In genomic region chr10:33735463-33735862, GRCh38 we compare ENCODE assay signal across 19 cellular contexts.
DNase-seq lines count a peak whose midpoint lies in the region; ATAC-seq, FAIRE-seq and TF ChIP-seq lines count a peak whose summit lies in the region.
"Had no signal": no experiment of that assay in that cellular context is flagged by ENCODE, and none has a peak within 500 bp of the region (broad histone marks: within the 10 kb centered on the region; RNA-seq: fewer than 3 reads in every experiment).

No MANE protein-coding gene starts in this region.

- no peaks in the 10 kb centered on the region for H3K36me3 ChIP-seq in bronchial epithelial cell (ENCODE audit: control insufficient read depth, insufficient read depth, low read length)
- H3K36me3 ChIP-seq: heart right ventricle, thoracic aorta had no signal

- H3K36me3 Mint-ChIP-seq in nephron (ENCODE audit: low read depth): no peaks in the 10 kb centered on the region
- H3K36me3 Mint-ChIP-seq in activated naive CD8-positive, alpha-beta T cell treated with anti-CD3 and anti-CD28 coated beads, Interleukin-2, amount 50 U/mL, for 24 hours (ENCODE audit: low read depth): no peaks in the 10 kb centered on the region

- H3K4me3 Mint-ChIP-seq in nephron: no peak overlapping the region
- H3K4me3 Mint-ChIP-seq in activated naive CD8-positive, alpha-beta T cell treated with anti-CD3 and anti-CD28 coated beads, Interleukin-2, amount 50 U/mL, for 24 hours: no peak overlapping the region
- H3K4me3 Mint-ChIP-seq: activated CD4-positive, alpha-beta T cell treated with anti-CD3 and anti-CD28 coated beads, Interleukin-2, amount 10 ng/mL, durations not matched to agents 24 days and 14 days; activated T-cell treated with anti-CD3 and anti-CD28 coated beads, Interleukin-2, amount 50 U/mL, for 4 hours; T-helper 1 cell treated with Interleukin-12 subunit alpha and Interleukin-12 subunit beta and Interleukin-4 antibody, amounts not matched to agents 30 μg/mL and 1 μg/mL, for 36 hours had no signal

- DNase-seq in GM12865 (ENCODE audit: low read depth) (peak; percentile 46), bronchial epithelial cell (ENCODE audit: low read depth) (peak; percentile 51)
- no peak for DNase-seq in activated naive CD8-positive, alpha-beta T cell treated with anti-CD3 and anti-CD28 coated beads, Interleukin-2, amount 50 U/mL, for 24 hours
- DNase-seq: activated CD4-positive, alpha-beta T cell treated with anti-CD3 and anti-CD28 coated beads, Interleukin-2, amount 10 ng/mL, durations not matched to agents 24 days and 14 days; activated T-cell treated with anti-CD3 and anti-CD28 coated beads, Interleukin-2, amount 50 U/mL, for 4 hours; amygdala; effector memory CD4-positive, alpha-beta T cell; heart right ventricle; NCI-H2171 treated with DMSO at 0.1 percent for 48 hours; nucleus accumbens; stimulated activated CD4-positive, alpha-beta T cell treated with anti-CD3 and anti-CD28 coated beads, Interleukin-12 subunit alpha, Interleukin-12 subunit beta, amount 100 ng/mL, for 4 hours had no signal

- peaks cover 10% of the 10 kb centered on the region for H3K9me3 Mint-ChIP-seq in nephron
- H3K9me3 Mint-ChIP-seq in activated naive CD8-positive, alpha-beta T cell treated with anti-CD3 and anti-CD28 coated beads, Interleukin-2, amount 50 U/mL, for 24 hours: no peaks in the 10 kb centered on the region
- H3K9me3 Mint-ChIP-seq: activated CD4-positive, alpha-beta T cell treated with anti-CD3 and anti-CD28 coated beads, Interleukin-2, amount 10 ng/mL, durations not matched to agents 24 days and 14 days; activated T-cell treated with anti-CD3 and anti-CD28 coated beads, Interleukin-2, amount 50 U/mL, for 4 hours; T-helper 1 cell treated with Interleukin-12 subunit alpha and Interleukin-12 subunit beta and Interleukin-4 antibody, amounts not matched to agents 30 μg/mL and 1 μg/mL, for 36 hours had no signal

- H3K27me3 ChIP-seq in bronchial epithelial cell (ENCODE audit: control insufficient read depth, insufficient read depth, low read length): no peaks in the 10 kb centered on the region
- H3K27me3 ChIP-seq: heart right ventricle had no signal

- H3K4me1 Mint-ChIP-seq in nephron: peaks cover 40% of the 10 kb centered on the region
- H3K4me1 Mint-ChIP-seq in activated naive CD8-positive, alpha-beta T cell treated with anti-CD3 and anti-CD28 coated beads, Interleukin-2, amount 50 U/mL, for 24 hours: no peaks in the 10 kb centered on the region
- H3K4me1 Mint-ChIP-seq: activated CD4-positive, alpha-beta T cell treated with anti-CD3 and anti-CD28 coated beads, Interleukin-2, amount 10 ng/mL, durations not matched to agents 24 days and 14 days had no signal

- no peak for TF ChIP-seq CTCF in GM12865 (IDR thresholded peaks at IDR 0.05; ENCODE audit: insufficient read depth, low read depth, low read length, missing control alignments)
- TF ChIP-seq CTCF in bronchial epithelial cell (IDR thresholded peaks at IDR 0.05; ENCODE audit: insufficient read depth, low read length, severe bottlenecking): no peak
- no peak for TF ChIP-seq CTCF in nephron (IDR thresholded peaks at IDR 0.05; ENCODE audit: unreplicated experiment in 3 of 3)

- no peak for FAIRE-seq in bronchial epithelial cell (lab: Jason Lieb, UNC)

- peak overlapping the region; percentile 20 to 72 (median 28) for H3K27ac Mint-ChIP-seq in nephron
- H3K27ac Mint-ChIP-seq in activated naive CD8-positive, alpha-beta T cell treated with anti-CD3 and anti-CD28 coated beads, Interleukin-2, amount 50 U/mL, for 24 hours: no peak overlapping the region
- H3K27ac Mint-ChIP-seq: activated CD4-positive, alpha-beta T cell treated with anti-CD3 and anti-CD28 coated beads, Interleukin-2, amount 10 ng/mL, durations not matched to agents 24 days and 14 days; T-helper 1 cell treated with Interleukin-12 subunit alpha and Interleukin-12 subunit beta and Interleukin-4 antibody, amounts not matched to agents 30 μg/mL and 1 μg/mL, for 36 hours had no signal

- H3K27me3 Mint-ChIP-seq in nephron (ENCODE audit: low read depth): peaks cover 10% of the 10 kb centered on the region
- peaks cover 7% of the 10 kb centered on the region for H3K27me3 Mint-ChIP-seq in activated naive CD8-positive, alpha-beta T cell treated with anti-CD3 and anti-CD28 coated beads, Interleukin-2, amount 50 U/mL, for 24 hours
- H3K27me3 Mint-ChIP-seq: activated CD4-positive, alpha-beta T cell treated with anti-CD3 and anti-CD28 coated beads, Interleukin-2, amount 10 ng/mL, durations not matched to agents 24 days and 14 days had no signal

- no peak overlapping the region for H3K4me3 ChIP-seq in GM12865 (ENCODE audit: low read depth, low read length)
- no peak overlapping the region for H3K4me3 ChIP-seq in bronchial epithelial cell (ENCODE audit: low read depth, low read length)
- H3K4me3 ChIP-seq: heart right ventricle, lung, thoracic aorta had no signal

- ATAC-seq in HG03432 (IDR thresholded peaks at IDR 0.05; ENCODE audit: unreplicated experiment): peak; percentile 56
- no peak for ATAC-seq in activated CD4-positive, CD25-positive, alpha-beta regulatory T cell treated with anti-CD3 and anti-CD28 coated beads, Interleukin-2, amount 50 U/mL, for 24 hours
- ATAC-seq in GM21515 (IDR thresholded peaks at IDR 0.05; ENCODE audit: unreplicated experiment): no peak
- no peak for ATAC-seq in activated naive CD8-positive, alpha-beta T cell treated with anti-CD3 and anti-CD28 coated beads, Interleukin-2, amount 50 U/mL, for 24 hours
- no peak for ATAC-seq in SK-N-SH treated with all-trans-retinoic acid at 6 μM for 48 hours
- ATAC-seq: activated T-cell treated with anti-CD3 and anti-CD28 coated beads, Interleukin-2, amount 50 U/mL, for 4 hours; heart right ventricle had no signal

TF ChIP-seq in SK-N-SH treated with all-trans-retinoic acid at 6 μM for 48 hours, 23 proteins besides CTCF, POLR2A, EP300 and RAD21 (continues in another document):
- TF ChIP-seq CSDC2 (CRISPR knock-in tag; IDR thresholded peaks at IDR 0.05) (no peak), GLIS3 (CRISPR knock-in tag; IDR thresholded peaks at IDR 0.05) (no peak), ZNF565 (CRISPR knock-in tag; conservative IDR thresholded peaks at IDR 0.05; ENCODE audit: low read depth) (no peak), CSRNP3 (CRISPR knock-in tag; IDR thresholded peaks at IDR 0.05) (no peak), ESRRG (CRISPR knock-in tag; IDR thresholded peaks at IDR 0.05) (no peak), OSR1 (CRISPR knock-in tag; IDR thresholded peaks at IDR 0.05) (no peak), BACH2 (CRISPR knock-in tag; IDR thresholded peaks at IDR 0.05; ENCODE audit: borderline replicate concordance) (no peak), ZNF70 (CRISPR knock-in tag; IDR thresholded peaks at IDR 0.05) (no peak)
- TF ChIP-seq, protein P1, sequence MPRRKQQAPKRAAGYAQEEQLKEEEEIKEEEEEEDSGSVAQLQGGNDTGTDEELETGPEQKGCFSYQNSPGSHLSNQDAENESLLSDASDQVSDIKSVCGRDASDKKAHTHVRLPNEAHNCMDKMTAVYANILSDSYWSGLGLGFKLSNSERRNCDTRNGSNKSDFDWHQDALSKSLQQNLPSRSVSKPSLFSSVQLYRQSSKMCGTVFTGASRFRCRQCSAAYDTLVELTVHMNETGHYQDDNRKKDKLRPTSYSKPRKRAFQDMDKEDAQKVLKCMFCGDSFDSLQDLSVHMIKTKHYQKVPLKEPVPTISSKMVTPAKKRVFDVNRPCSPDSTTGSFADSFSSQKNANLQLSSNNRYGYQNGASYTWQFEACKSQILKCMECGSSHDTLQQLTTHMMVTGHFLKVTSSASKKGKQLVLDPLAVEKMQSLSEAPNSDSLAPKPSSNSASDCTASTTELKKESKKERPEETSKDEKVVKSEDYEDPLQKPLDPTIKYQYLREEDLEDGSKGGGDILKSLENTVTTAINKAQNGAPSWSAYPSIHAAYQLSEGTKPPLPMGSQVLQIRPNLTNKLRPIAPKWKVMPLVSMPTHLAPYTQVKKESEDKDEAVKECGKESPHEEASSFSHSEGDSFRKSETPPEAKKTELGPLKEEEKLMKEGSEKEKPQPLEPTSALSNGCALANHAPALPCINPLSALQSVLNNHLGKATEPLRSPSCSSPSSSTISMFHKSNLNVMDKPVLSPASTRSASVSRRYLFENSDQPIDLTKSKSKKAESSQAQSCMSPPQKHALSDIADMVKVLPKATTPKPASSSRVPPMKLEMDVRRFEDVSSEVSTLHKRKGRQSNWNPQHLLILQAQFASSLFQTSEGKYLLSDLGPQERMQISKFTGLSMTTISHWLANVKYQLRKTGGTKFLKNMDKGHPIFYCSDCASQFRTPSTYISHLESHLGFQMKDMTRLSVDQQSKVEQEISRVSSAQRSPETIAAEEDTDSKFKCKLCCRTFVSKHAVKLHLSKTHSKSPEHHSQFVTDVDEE (CRISPR knock-in tag; IDR thresholded peaks at IDR 0.05): no peak
- TF ChIP-seq, protein P2, sequence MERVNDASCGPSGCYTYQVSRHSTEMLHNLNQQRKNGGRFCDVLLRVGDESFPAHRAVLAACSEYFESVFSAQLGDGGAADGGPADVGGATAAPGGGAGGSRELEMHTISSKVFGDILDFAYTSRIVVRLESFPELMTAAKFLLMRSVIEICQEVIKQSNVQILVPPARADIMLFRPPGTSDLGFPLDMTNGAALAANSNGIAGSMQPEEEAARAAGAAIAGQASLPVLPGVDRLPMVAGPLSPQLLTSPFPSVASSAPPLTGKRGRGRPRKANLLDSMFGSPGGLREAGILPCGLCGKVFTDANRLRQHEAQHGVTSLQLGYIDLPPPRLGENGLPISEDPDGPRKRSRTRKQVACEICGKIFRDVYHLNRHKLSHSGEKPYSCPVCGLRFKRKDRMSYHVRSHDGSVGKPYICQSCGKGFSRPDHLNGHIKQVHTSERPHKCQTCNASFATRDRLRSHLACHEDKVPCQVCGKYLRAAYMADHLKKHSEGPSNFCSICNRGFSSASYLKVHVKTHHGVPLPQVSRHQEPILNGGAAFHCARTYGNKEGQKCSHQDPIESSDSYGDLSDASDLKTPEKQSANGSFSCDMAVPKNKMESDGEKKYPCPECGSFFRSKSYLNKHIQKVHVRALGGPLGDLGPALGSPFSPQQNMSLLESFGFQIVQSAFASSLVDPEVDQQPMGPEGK (CRISPR knock-in tag; IDR thresholded peaks at IDR 0.05; ENCODE audit: borderline replicate concordance): no peak
